8 cellular contexts compared by ENCODE assay signal in genomic region chr1:23530750-23531651, GRCh38. TPM values are rescaled to one million over a fixed set of nuclear protein-coding genes. Genes with fewer than 3 reads are reported as not detected.
DNase-seq lines count a peak whose midpoint lies in the region; ATAC-seq and TF ChIP-seq lines count a peak whose summit lies in the region.

E2F2 (minus strand) TSS chr1:23531233; CDS start chr1:23530793, 440 bp downstream.

- intact Hi-C loops in dendritic cell treated with granulocyte-macrophage colony-stimulating factor and Interleukin-4, amounts not matched to agents 40 ng/mL and 50 ng/mL, for 4 days (cut with micrococcal nuclease) = no loop called here
- intact Hi-C loops in right lobe of liver (cut with DNase I) = no loop called here

- H3K27ac ChIP-seq in right lobe of liver = no peak within 1 kb of the TSS

- peaks cover 93% of the 10 kb centered on the region for H3K4me1 Mint-ChIP-seq in dendritic cell treated with granulocyte-macrophage colony-stimulating factor and Interleukin-4, amounts not matched to agents 40 ng/mL and 50 ng/mL, for 4 days (ENCODE audit: low read depth)

- no peak for TF ChIP-seq CTCF in right lobe of liver (IDR thresholded peaks at IDR 0.05)

- under 1% methylated on average over 33 of the region's 88 CpGs for WGBS in right lobe of liver (ENCODE audit: insufficient coverage, low coverage, low lambda C conversion rate, missing lambda C conversion rate)

- peak within 1 kb of the TSS; percentile 22 to 49 (median 46) for H3K4me3 ChIP-seq in right lobe of liver

- DNase-seq in NCI-H2029 (lab: John Stamatoyannopoulos, UW) (peak; percentile 76), NCI-H2029 treated with DMSO at 0.1 percent for 48 hours (lab: John Stamatoyannopoulos, UW) (no peak), NCI-H526 treated with DMSO at 0.1 percent for 48 hours (lab: John Stamatoyannopoulos, UW) (peak; percentile 57), right lobe of liver (peak; percentile 85 to 90 (median 88))
- peak; percentile 80 for DNase-seq in activated CD4-positive, alpha-beta T cell treated with anti-CD3 and anti-CD28 coated beads, Interleukin-2, amount 50 U/mL, for 1 hour
- peak; percentile 82 for DNase-seq in stimulated activated CD4-positive, alpha-beta T cell treated with anti-CD3 and anti-CD28 coated beads, Interleukin-4, amount 100 ng/mL, for 24 hours

- H3K36me3 ChIP-seq in right lobe of liver = no peaks in the 10 kb centered on the region

- H3K27ac Mint-ChIP-seq in dendritic cell treated with granulocyte-macrophage colony-stimulating factor and Interleukin-4, amounts not matched to agents 40 ng/mL and 50 ng/mL, for 4 days = peak within 1 kb of the TSS; percentile 97

- no peaks in the 10 kb centered on the region for H3K9me3 ChIP-seq in right lobe of liver

- no peak for TF ChIP-seq POLR2A in right lobe of liver (IDR thresholded peaks at IDR 0.05)

- H3K4me3 Mint-ChIP-seq in dendritic cell treated with granulocyte-macrophage colony-stimulating factor and Interleukin-4, amounts not matched to agents 40 ng/mL and 50 ng/mL, for 4 days = peak within 1 kb of the TSS; percentile 90

- ATAC-seq in HG03432 (IDR thresholded peaks at IDR 0.05; ENCODE audit: unreplicated experiment) (peak; percentile 49), right lobe of liver (peak; percentile 76 to 86 (median 82))

- H3K36me3 Mint-ChIP-seq in dendritic cell treated with granulocyte-macrophage colony-stimulating factor and Interleukin-4, amounts not matched to agents 40 ng/mL and 50 ng/mL, for 4 days (ENCODE audit: low read depth) = peaks cover 6% of the 10 kb centered on the region

- H3K27me3 Mint-ChIP-seq in dendritic cell treated with granulocyte-macrophage colony-stimulating factor and Interleukin-4, amounts not matched to agents 40 ng/mL and 50 ng/mL, for 4 days = no peaks in the 10 kb centered on the region

- H3K27me3 ChIP-seq in right lobe of liver = no peaks in the 10 kb centered on the region

- peaks cover 0 to 18% (median 6%) of the 10 kb centered on the region in 4 donors for H3K4me1 ChIP-seq in right lobe of liver

- H3K9me3 Mint-ChIP-seq in dendritic cell treated with granulocyte-macrophage colony-stimulating factor and Interleukin-4, amounts not matched to agents 40 ng/mL and 50 ng/mL, for 4 days = no peaks in the 10 kb centered on the region

RNA-seq across cellular contexts. Expression of gene E2F2, which starts in this region (rescaled TPM):
- total RNA-seq in right lobe of liver = 1 to 10 TPM in 1 of 6 experiments, under 1 TPM in 5; 0.18 to 1.2 (median 0.70) TPM
